ENCODE assay signal across 17 cellular contexts in the genomic region with DNA sequence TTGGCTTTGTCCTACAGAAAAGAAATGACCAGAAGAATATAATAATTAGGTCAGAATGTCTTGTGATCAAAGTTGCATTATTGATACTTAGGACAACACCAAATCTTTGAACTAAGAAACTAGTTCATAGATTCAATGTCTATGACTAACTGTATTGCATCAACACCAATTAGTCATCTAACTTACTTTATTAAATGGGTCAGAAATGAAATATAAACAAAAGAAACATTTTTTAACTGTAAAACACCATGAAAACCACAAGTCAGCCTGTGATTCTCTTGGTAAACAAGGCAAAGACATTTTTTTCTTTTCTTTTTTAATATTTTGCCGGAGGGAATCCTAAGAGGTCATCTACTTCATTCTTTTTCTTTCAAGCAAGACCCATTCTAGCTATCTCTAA.
A peak's percentile ranks its signal among the peaks of the same experiment; 100 is the strongest.
DNase-seq lines count a peak whose midpoint lies in the region; ATAC-seq and TF ChIP-seq lines count a peak whose summit lies in the region.
"Had no signal": no experiment of that assay in that cellular context is flagged by ENCODE, and none has a peak within 500 bp of the region (broad histone marks: within the 10 kb centered on the region; RNA-seq: fewer than 3 reads in every experiment).

No MANE protein-coding gene starts in this region.

- peak; percentile 54 for ATAC-seq in RWPE2 (ENCODE audit: low read depth)
- no peak for ATAC-seq in foreskin keratinocyte

- H3K9me3 ChIP-seq in RWPE2 (ENCODE audit: severe bottlenecking): peaks cover 3% of the 10 kb centered on the region
- H3K9me3 ChIP-seq: BE2C, SJCRH30 had no signal

- H3K27ac ChIP-seq in RWPE2 (ENCODE audit: poor library complexity, severe bottlenecking) (no peak overlapping the region), foreskin keratinocyte (no peak overlapping the region)
- H3K27ac ChIP-seq: SJCRH30 had no signal

- H3K36me3 ChIP-seq in RWPE2 (ENCODE audit: low read depth): no peaks in the 10 kb centered on the region
- H3K36me3 ChIP-seq: BE2C, SJCRH30 had no signal

- TF ChIP-seq CTCF in RWPE2 (IDR thresholded peaks at IDR 0.05; ENCODE audit: poor library complexity, severe bottlenecking) (no peak), epithelial cell of esophagus (IDR thresholded peaks at IDR 0.05; ENCODE audit: insufficient read depth, low read depth, low read length, missing control alignments) (no peak), foreskin keratinocyte (conservative IDR thresholded peaks at IDR 0.05) (no peak), GM13977 (IDR thresholded peaks at IDR 0.05; ENCODE audit: extremely low read depth, insufficient read depth, missing control alignments) (no peak)

- H3K27me3 ChIP-seq in RWPE2 (ENCODE audit: insufficient read depth, poor library complexity, severe bottlenecking) (no peaks in the 10 kb centered on the region), foreskin keratinocyte (peaks cover 6% of the 10 kb centered on the region)
- H3K27me3 ChIP-seq: BE2C, SJCRH30 had no signal

- in situ Hi-C loops in GM13977 (cut with MboI; ENCODE audit: low pct_unique_long_range_greater_than_20kb, low sequenced_read_pairs, unreplicated experiment): no loop called here

- peaks cover 3% of the 10 kb centered on the region for H3K4me1 ChIP-seq in RWPE2 (ENCODE audit: insufficient read depth, poor library complexity, severe bottlenecking)
- H3K4me1 ChIP-seq in foreskin keratinocyte: no peaks in the 10 kb centered on the region
- H3K4me1 ChIP-seq: BE2C, SJCRH30 had no signal

- DNase-seq in RWPE2 (ENCODE audit: low spot score): no peak
- DNase-seq in epithelial cell of esophagus (ENCODE audit: low read depth): peak; percentile 66
- DNase-seq in foreskin keratinocyte: peak; percentile 2 to 7
- DNase-seq in retina: no peak
- DNase-seq in NAMALWA (ENCODE audit: low spot score): no peak
- no peak for DNase-seq in HuH-7.5 (ENCODE audit: low spot score)
- no peak for DNase-seq in GM13977 (ENCODE audit: low spot score)
- DNase-seq: BE2C; CD4-positive, alpha-beta memory T cell; DMS79 treated with DMSO at 0.1 percent for 48 hours; GF-D8; H9; NCI-H1092; NCI-H226; NCI-H526; RPMI8226; SJCRH30 had no signal

- H3K4me3 ChIP-seq in RWPE2 (ENCODE audit: severe bottlenecking) (no peak overlapping the region), epithelial cell of esophagus (ENCODE audit: low read length) (no peak overlapping the region)
- H3K4me3 ChIP-seq: SJCRH30 had no signal

Comparison
In these comparisons a context has a peak if more than half of its experiments do, and no peak if none do; other contexts are left out.
1. DNase-seq: peak in epithelial cell of esophagus (single experiment) and foreskin keratinocyte (2 of 2); none in RWPE2 (single experiment), retina (single experiment), NAMALWA (single experiment), HuH-7.5 (single experiment) and GM13977 (single experiment).